18 cellular contexts compared by ENCODE assay signal in genomic region chr22:23084453-23085350, GRCh38. TPM values are rescaled to one million over a fixed set of nuclear protein-coding genes. Genes with fewer than 3 reads are reported as not detected.
DNase-seq lines count a peak whose midpoint lies in the region; ATAC-seq, FAIRE-seq and TF ChIP-seq lines count a peak whose summit lies in the region.
"Had no signal": no experiment of that assay in that cellular context is flagged by ENCODE, and none has a peak within 500 bp of the region (broad histone marks: within the 10 kb centered on the region; RNA-seq: fewer than 3 reads in every experiment).

No MANE protein-coding gene starts in this region.

- peaks cover 9% of the 10 kb centered on the region for H3K4me1 Mint-ChIP-seq in type B pancreatic cell (ENCODE audit: unreplicated experiment)
- peaks cover 19 to 22% of the 10 kb centered on the region in 2 donors for H3K4me1 Mint-ChIP-seq in immature natural killer cell
- H3K4me1 Mint-ChIP-seq: CD4-positive, CD25-positive, alpha-beta regulatory T cell had no signal

- CTCF ChIA-PET in GM12878 (lab: Yijun Ruan, JAX) = interaction anchor here (0.8 kb wide), 1 partner anchor 124 kb away, joined by 3 read pairs; no protein-coding TSS in a partner anchor

- H3K4me1 ChIP-seq in GM12878 (ENCODE audit: control insufficient read depth, insufficient read depth, low read length) = no peaks in the 10 kb centered on the region; the same call in 1 of the 2 replicates

- DNase-seq in RPMI8226 (peak; percentile 78), GM12878 (ENCODE audit: low read depth, low spot score) (no peak), medulla oblongata (ENCODE audit: extremely low spot score) (peak; percentile 37), type B pancreatic cell (ENCODE audit: extremely low spot score, unreplicated experiment) (no peak), cerebellar nuclear complex (lab: John Stamatoyannopoulos, UW) (no peak), immature natural killer cell (no peak), DMS79 (lab: John Stamatoyannopoulos, UW) (no peak)
- DNase-seq: Calu3; CD4-positive, CD25-positive, alpha-beta regulatory T cell; DMS 273 treated with DMSO at 0.1 percent for 48 hours; HCEC 1CT; HFFc6 had no signal

- H3K79me2 ChIP-seq in GM12878 (ENCODE audit: control insufficient read depth, insufficient read depth, low read length) = no peaks in the 10 kb centered on the region

- H3K9me3 ChIP-seq in GM12878 (replicated peaks; ENCODE audit: control insufficient read depth, insufficient read depth, low read length) = no peaks in the 10 kb centered on the region

- H3K36me3 ChIP-seq in GM12878 (ENCODE audit: control insufficient read depth in 2 of 2, insufficient read depth in 2 of 2, low read length in 1 of 2) = no peaks in the 10 kb centered on the region

- no peaks in the 10 kb centered on the region for H3K9me3 Mint-ChIP-seq in type B pancreatic cell
- no peaks in the 10 kb centered on the region for H3K9me3 Mint-ChIP-seq in immature natural killer cell
- H3K9me3 Mint-ChIP-seq: CD4-positive, CD25-positive, alpha-beta regulatory T cell; HFFc6 had no signal

- SMC1A ChIA-PET in GM12878 (lab: Charles Lee; ENCODE audit: uncharacterized antibody, unreplicated experiment) = interaction anchor here (0.6 to 1.0 kb wide), 2 partner anchors 30 to 125 kb away, joined by 3 read pairs; no protein-coding TSS in a partner anchor

- TF ChIP-seq CTCF in GM12878 (IDR thresholded peaks at IDR 0.05 in 2 of 3, conservative IDR thresholded peaks at IDR 0.05 in 1 of 3; ENCODE audit: control insufficient read depth in 2 of 3, extremely low read depth in 1 of 3, insufficient read depth in 1 of 3, low read depth in 3 of 3, low read length in 3 of 3) (no peak), type B pancreatic cell (conservative IDR thresholded peaks at IDR 0.05) (no peak)

- ATAC-seq in GM12878 (no peak), HG02885 (IDR thresholded peaks at IDR 0.05; ENCODE audit: poor library complexity, unreplicated experiment) (no peak)

- intact Hi-C loops in GM12878 (cut with micrococcal nuclease; ENCODE audit: unreplicated experiment) = no loop called here

- no peaks in the 10 kb centered on the region for H3K36me3 Mint-ChIP-seq in type B pancreatic cell
- no peaks in the 10 kb centered on the region for H3K36me3 Mint-ChIP-seq in immature natural killer cell
- H3K36me3 Mint-ChIP-seq: CD4-positive, CD25-positive, alpha-beta regulatory T cell had no signal

- POLR2A ChIA-PET in GM12878 (lab: Charles Lee) = interaction anchor here (1.3 kb wide), 1 partner anchor 9 kb away, joined by 3 read pairs; no protein-coding TSS in a partner anchor

- no TSS peak for BruUV-seq in GM12878 (replicated peaks; lab: Mats Ljungman, UMichigan)

- in situ Hi-C loops in GM12878 (cut with MboI) = no loop called here

- no peaks in the 10 kb centered on the region for H3K27me3 ChIP-seq in GM12878 (replicated peaks in 1 of 2; ENCODE audit: control insufficient read depth in 2 of 2, insufficient read depth in 2 of 2, low read length in 1 of 2)

- 49% methylated on average over 14 of the region's 14 CpGs for WGBS in GM12878 (ENCODE audit: insufficient coverage, insufficient replicate concordance, low lambda C conversion rate, missing lambda C conversion rate)

- no peak for FAIRE-seq in GM12878 (lab: Jason Lieb, UNC)
- FAIRE-seq: GM12891, HTR-8/SVneo had no signal

- no peak overlapping the region for H3K4me3 ChIP-seq in GM12878

- no peak for TF ChIP-seq POLR2A in GM12878 (IDR thresholded peaks at IDR 0.05; ENCODE audit: low read depth, low read length)

- no peaks in the 10 kb centered on the region for H4K20me1 ChIP-seq in GM12878 (ENCODE audit: control insufficient read depth, insufficient read depth)

- H3K27ac Mint-ChIP-seq in type B pancreatic cell (peak overlapping the region; percentile 14), immature natural killer cell (peak overlapping the region in 1 of 6 donors; percentile 43)
- H3K27ac Mint-ChIP-seq: CD4-positive, CD25-positive, alpha-beta regulatory T cell; HFFc6 had no signal

- RAD21 ChIA-PET in GM12878 (lab: Charles Lee; ENCODE audit: unreplicated experiment) = no interaction called here

- H3K4me3 Mint-ChIP-seq in type B pancreatic cell (no peak overlapping the region), immature natural killer cell (no peak overlapping the region)
- H3K4me3 Mint-ChIP-seq: CD4-positive, CD25-positive, alpha-beta regulatory T cell; HFFc6 had no signal

- H2AFZ ChIP-seq in GM12878 (ENCODE audit: control insufficient read depth, low read depth, low read length) = no peak overlapping the region

- no peak overlapping the region for H3K27ac ChIP-seq in GM12878 (ENCODE audit: control insufficient read depth, insufficient read depth)

- H3K9ac ChIP-seq in GM12878 (ENCODE audit: control insufficient read depth, insufficient read depth, low read length) = no peak overlapping the region

- H3K27me3 Mint-ChIP-seq in type B pancreatic cell = no peaks in the 10 kb centered on the region
- peaks cover 0 to 3% (median 0%) of the 10 kb centered on the region in 3 donors for H3K27me3 Mint-ChIP-seq in immature natural killer cell (ENCODE audit: low read depth in 3 of 3)

- no peak for TF ChIP-seq EP300 in GM12878 (IDR thresholded peaks at IDR 0.05; ENCODE audit: borderline replicate concordance in 1 of 2, control insufficient read depth in 1 of 2, low read depth in 2 of 2, low read length in 2 of 2)

- no peak overlapping the region for H3K4me2 ChIP-seq in GM12878 (ENCODE audit: control insufficient read depth, insufficient read depth)

- TF ChIP-seq RAD21 in GM12878 (IDR thresholded peaks at IDR 0.05; ENCODE audit: insufficient read depth, low read depth, low read length) = no peak

TF ChIP-seq in GM12878, 131 proteins besides CTCF, POLR2A, EP300 and RAD21:
- TF ChIP-seq RUNX3 (IDR thresholded peaks at IDR 0.05; ENCODE audit: low read length) (peak; percentile 36; the same call in 1 of the 2 replicates), NFXL1 (IDR thresholded peaks at IDR 0.05; ENCODE audit: borderline replicate concordance) (no peak)

RNA-seq across cellular contexts. Expression of gene GNAZ, which starts 14.4 kb away (rescaled TPM):
- total RNA-seq in GM12878 (2013; cell fraction: nucleolus; rRNA removed) = 0.93 and 1.6 TPM in 2 replicates
- 0.60 and 0.73 TPM in 2 replicates for total RNA-seq in GM12878 (2014; rRNA removed)
- total RNA-seq in GM12878 (2014; rRNA removed; fragmentation: Illumina TruSeq; extraction: Trizol) = 0.36 and 0.46 TPM in 2 replicates
- 0.51 and 0.96 TPM in 2 replicates for total RNA-seq in GM12878 (2021)
- not detected for polyA plus RNA-seq in GM12878 (2011; ENCODE audit: low read depth)
- polyA plus RNA-seq in GM12878 (2011; rRNA removed) = 0.68 and 1.0 TPM in 2 replicates
- polyA plus RNA-seq in GM12878 (2011; cell fraction: cytosol; rRNA removed) = 1.5 and 1.9 TPM in 2 replicates
- polyA plus RNA-seq in GM12878 (2011; cell fraction: nucleus; rRNA removed) = 2.0 and 4.6 TPM in 2 replicates
- 0.11 and 0.17 TPM in 2 replicates for polyA plus RNA-seq in GM12878 (2012)
- 0.14 and 0.44 TPM in 2 replicates for polyA plus RNA-seq in GM12878 (2014; fragmentation: Illumina TruSeq; extraction: Trizol)
- polyA plus RNA-seq in GM12878 (2014; fragmentation: Nextera tagmentation; extraction: Ambion mirVana) = under 1 TPM in 1 of 2 experiments, not detected in 1; 0.09 TPM
- 0.54 and 1.5 TPM in 2 replicates for polyA plus RNA-seq in GM12878 (2014; rRNA removed)
- polyA plus RNA-seq in GM12878 (2016; fragmentation: Nextera tagmentation; extraction: Ambion mirVana) = under 1 TPM; 0.16 to 0.28 TPM
- polyA minus RNA-seq in GM12878 (2011; rRNA and poly(A)+ RNA removed) = 1.2 and 1.7 TPM in 2 replicates
- 1.1 and 3.6 TPM in 2 replicates for polyA minus RNA-seq in GM12878 (2011; cell fraction: cytosol; rRNA and poly(A)+ RNA removed)
- 0.36 and 1.4 TPM in 2 replicates for polyA minus RNA-seq in GM12878 (2011; cell fraction: nucleus; rRNA and poly(A)+ RNA removed)
- 8.7 and 14.4 TPM in 2 replicates for total RNA-seq in type B pancreatic cell (ENCODE audit: low replicate concordance)
- polyA plus RNA-seq in immature natural killer cell = under 1 TPM in 2 of 3 donors, not detected in 1; 0.50 to 0.96 TPM

RNA-seq across cellular contexts. Expression of gene RSPH14, which starts 57.1 kb away (rescaled TPM):
- total RNA-seq in GM12878 (2013; cell fraction: nucleolus; rRNA removed) = 0.81 TPM in 1 of 2 replicates, not detected in the other
- total RNA-seq in GM12878 (2014; rRNA removed) (1.2 TPM in 1 of 2 replicates, not detected in the other), GM12878 (2014; rRNA removed; fragmentation: Illumina TruSeq; extraction: Trizol) (0.74 and 0.85 TPM in 2 replicates), GM12878 (2021) (0.43 and 0.95 TPM in 2 replicates), type B pancreatic cell (ENCODE audit: low replicate concordance) (0.93 and 1.5 TPM in 2 replicates)
- polyA plus RNA-seq in GM12878 (2011; ENCODE audit: low read depth) = 0.29 TPM
- polyA plus RNA-seq in GM12878 (2011; rRNA removed) (1.5 and 1.6 TPM in 2 replicates), GM12878 (2014; fragmentation: Illumina TruSeq; extraction: Trizol) (0.13 TPM in 1 of 2 replicates, not detected in the other), GM12878 (2014; fragmentation: Nextera tagmentation; extraction: Ambion mirVana) (1 to 10 TPM in 1 of 2 experiments, under 1 TPM in 1; 0.80 to 1.4 TPM), GM12878 (2014; rRNA removed) (0.35 and 0.81 TPM in 2 replicates), GM12878 (2016; fragmentation: Nextera tagmentation; extraction: Ambion mirVana) (under 1 TPM; 0.21 to 0.35 TPM), immature natural killer cell (under 1 TPM in 2 of 3 donors, not detected in 1; 0.26 to 0.66 TPM)
- polyA plus RNA-seq in GM12878 (2011; cell fraction: cytosol; rRNA removed) = 1.4 and 1.7 TPM in 2 replicates
- 0.51 and 1.1 TPM in 2 replicates for polyA plus RNA-seq in GM12878 (2011; cell fraction: nucleus; rRNA removed)
- 0.16 and 0.56 TPM in 2 replicates for polyA plus RNA-seq in GM12878 (2012)
- 1.7 and 2.6 TPM in 2 replicates for polyA minus RNA-seq in GM12878 (2011; rRNA and poly(A)+ RNA removed)
- polyA minus RNA-seq in GM12878 (2011; cell fraction: cytosol; rRNA and poly(A)+ RNA removed) = not detected in 2 replicates
- polyA minus RNA-seq in GM12878 (2011; cell fraction: nucleus; rRNA and poly(A)+ RNA removed) = 2.2 TPM in 1 of 2 replicates, not detected in the other
- total RNA-seq: A673; Calu3; CD4-positive, CD25-positive, alpha-beta regulatory T cell; G401; H4; HFFc6 had no signal

Comparison
In these comparisons a context has a peak if more than half of its experiments do, and no peak if none do; other contexts are left out.
1. DNase-seq: peak in RPMI8226 (single experiment) and medulla oblongata (single experiment); none in GM12878 (single experiment), type B pancreatic cell (single experiment), cerebellar nuclear complex (0 of 2), immature natural killer cell (0 of 3) and DMS79 (single experiment).